ENCODE assay signal across 1 cellular context in genomic region chr17:74992223-74992622, GRCh38.
TF ChIP-seq lines count a peak whose summit lies in the region.

No MANE protein-coding gene starts in this region.

TF ChIP-seq in WTC11, 78 proteins besides CTCF, POLR2A, EP300 and RAD21 (continued from another document):
- no peak for TF ChIP-seq ATF3 (CRISPR knock-in tag; conservative IDR thresholded peaks at IDR 0.05)
